In the genomic region with DNA sequence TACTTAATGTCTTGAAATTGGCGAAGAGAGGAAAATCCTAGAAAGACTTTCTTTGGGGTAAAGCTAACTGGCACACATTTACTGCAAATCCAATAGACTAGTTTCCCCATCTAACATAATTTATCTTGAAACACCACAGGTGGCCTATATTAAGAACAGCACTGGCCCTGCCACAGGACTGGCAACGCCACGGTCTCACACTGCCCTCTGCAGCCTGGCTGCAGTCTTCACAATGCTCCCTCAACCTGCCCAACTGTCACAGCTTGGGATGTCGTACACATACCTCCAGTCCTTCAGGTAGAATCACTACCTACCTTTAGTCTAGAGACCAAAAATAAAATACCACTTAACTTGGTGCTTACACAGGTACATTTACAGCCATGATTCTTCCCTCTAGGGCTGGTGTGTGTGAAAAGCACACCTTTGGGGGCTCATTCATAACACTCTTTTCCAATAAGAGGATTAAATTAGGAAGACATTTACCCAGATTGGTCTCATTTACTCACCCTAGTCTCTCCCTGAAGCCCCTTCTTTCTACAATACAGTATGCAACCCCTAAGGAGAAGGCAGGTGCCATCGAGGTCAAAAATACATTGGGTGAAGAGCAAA, we compare ENCODE assay signal across 8 cellular contexts.
DNase-seq lines count a peak whose midpoint lies in the region; ATAC-seq and TF ChIP-seq lines count a peak whose summit lies in the region.

No MANE protein-coding gene starts in this region.

- no peaks in the 10 kb centered on the region for H3K36me3 Mint-ChIP-seq in activated CD4-positive, alpha-beta memory T cell treated with anti-CD3 and anti-CD28 coated beads, Interleukin-2, amount 10 ng/mL, durations not matched to agents 7 days and 5 days (ENCODE audit: low read depth)
- no peaks in the 10 kb centered on the region for H3K36me3 Mint-ChIP-seq in osteocyte (ENCODE audit: unreplicated experiment)

- DNase-seq in A172 (ENCODE audit: low spot score) (peak; percentile 86), GM12865 (ENCODE audit: low read depth) (peak; percentile 64), NCI-H2107 (lab: John Stamatoyannopoulos, UW) (peak; percentile 27), glomerular visceral epithelial cell (ENCODE audit: extremely low spot score) (peak; percentile 50), osteocyte (ENCODE audit: extremely low spot score, unreplicated experiment) (peak; percentile 87), T-helper 9 cell (no peak)
- DNase-seq in activated CD4-positive, alpha-beta memory T cell treated with anti-CD3 and anti-CD28 coated beads, Interleukin-2, amount 10 ng/mL, durations not matched to agents 7 days and 5 days: peak; percentile 16

- TF ChIP-seq CTCF in GM12865 (IDR thresholded peaks at IDR 0.05; ENCODE audit: insufficient read depth, low read depth, low read length, missing control alignments) (peak; percentile 65), osteocyte (IDR thresholded peaks at IDR 0.05) (peak; percentile 93)

- H3K9me3 Mint-ChIP-seq in activated CD4-positive, alpha-beta memory T cell treated with anti-CD3 and anti-CD28 coated beads, Interleukin-2, amount 10 ng/mL, durations not matched to agents 7 days and 5 days: no peaks in the 10 kb centered on the region
- H3K9me3 Mint-ChIP-seq in osteocyte (ENCODE audit: unreplicated experiment): no peaks in the 10 kb centered on the region

- POLR2A ChIA-PET in activated CD4-positive, alpha-beta memory T cell treated with anti-CD3 and anti-CD28 coated beads, Interleukin-2, amount 10 ng/mL, durations not matched to agents 7 days and 5 days (lab: Charles Lee): no interaction called here

- CTCF ChIA-PET in activated CD4-positive, alpha-beta memory T cell treated with anti-CD3 and anti-CD28 coated beads, Interleukin-2, amount 10 ng/mL, durations not matched to agents 7 days and 5 days (lab: Charles Lee): no interaction called here

- H3K27me3 Mint-ChIP-seq in activated CD4-positive, alpha-beta memory T cell treated with anti-CD3 and anti-CD28 coated beads, Interleukin-2, amount 10 ng/mL, durations not matched to agents 7 days and 5 days: no peaks in the 10 kb centered on the region
- H3K27me3 Mint-ChIP-seq in osteocyte (ENCODE audit: unreplicated experiment): no peaks in the 10 kb centered on the region

- no peaks in the 10 kb centered on the region for H3K4me1 Mint-ChIP-seq in activated CD4-positive, alpha-beta memory T cell treated with anti-CD3 and anti-CD28 coated beads, Interleukin-2, amount 10 ng/mL, durations not matched to agents 7 days and 5 days
- H3K4me1 Mint-ChIP-seq in osteocyte (ENCODE audit: unreplicated experiment): peaks cover 10% of the 10 kb centered on the region

- no peak overlapping the region for H3K4me3 ChIP-seq in GM12865 (ENCODE audit: low read depth, low read length)

- no peak overlapping the region for H3K27ac Mint-ChIP-seq in activated CD4-positive, alpha-beta memory T cell treated with anti-CD3 and anti-CD28 coated beads, Interleukin-2, amount 10 ng/mL, durations not matched to agents 7 days and 5 days
- H3K27ac Mint-ChIP-seq in osteocyte (ENCODE audit: unreplicated experiment): no peak overlapping the region

- ATAC-seq in HG02678 (IDR thresholded peaks at IDR 0.05; ENCODE audit: unreplicated experiment): peak; percentile 66

- no peak overlapping the region for H3K4me3 Mint-ChIP-seq in activated CD4-positive, alpha-beta memory T cell treated with anti-CD3 and anti-CD28 coated beads, Interleukin-2, amount 10 ng/mL, durations not matched to agents 7 days and 5 days
- no peak overlapping the region for H3K4me3 Mint-ChIP-seq in osteocyte (ENCODE audit: unreplicated experiment)
